12 cellular contexts compared by ENCODE assay signal in genomic region chr6:18416341-18416679, GRCh38.
"Had no signal": no experiment of that assay in that cellular context is flagged by ENCODE, and none has a peak within 500 bp of the region (broad histone marks: within the 10 kb centered on the region; RNA-seq: fewer than 3 reads in every experiment).

No MANE protein-coding gene starts in this region.

- H3K4me3 ChIP-seq: cardiac muscle cell, esophagus squamous epithelium, SK-N-MC had no signal

- H3K27ac ChIP-seq: cardiac muscle cell, parathyroid adenoma, SK-N-MC had no signal

- H3K27me3 ChIP-seq: cardiac muscle cell, esophagus squamous epithelium had no signal

- H3K36me3 ChIP-seq: cardiac muscle cell had no signal

- H3K4me1 ChIP-seq: parathyroid adenoma had no signal

- DNase-seq: activated naive CD4-positive, alpha-beta T cell treated with Interleukin-2 at 50 U/mL for 16 hours; esophagus squamous epithelium; mesenchymal stem cell; retina; stimulated activated CD4-positive, alpha-beta T cell treated with anti-CD3 and anti-CD28 coated beads, Interleukin-4, amount 100 ng/mL, for 24 hours; stimulated activated naive CD4-positive, alpha-beta T cell treated with Interleukin-2 at 50 U/mL for 16 hours; T-helper 1 cell; T1000 had no signal

- ATAC-seq: activated CD4-positive, CD25-positive, alpha-beta regulatory T cell treated with anti-CD3 and anti-CD28 coated beads, Interleukin-2, amount 50 U/mL, for 24 hours had no signal

- H3K9me3 ChIP-seq: esophagus squamous epithelium had no signal
